In genomic region chr11:70075836-70076235, GRCh38 we compare ENCODE assay signal across 1 cellular context.
TF ChIP-seq lines count a peak whose summit lies in the region.

No MANE protein-coding gene starts in this region.

TF ChIP-seq in HepG2, 621 proteins besides CTCF, POLR2A, EP300 and RAD21 (continued from another document):
- TF ChIP-seq, protein P1, sequence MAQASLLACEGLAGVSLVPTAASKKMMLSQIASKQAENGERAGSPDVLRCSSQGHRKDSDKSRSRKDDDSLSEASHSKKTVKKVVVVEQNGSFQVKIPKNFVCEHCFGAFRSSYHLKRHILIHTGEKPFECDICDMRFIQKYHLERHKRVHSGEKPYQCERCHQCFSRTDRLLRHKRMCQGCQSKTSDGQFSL (CRISPR knock-in tag; IDR thresholded peaks at IDR 0.05): no peak
